ENCODE assay signal across 12 cellular contexts in genomic region chr17:57294075-57294474, GRCh38. TPM values are rescaled to one million over a fixed set of nuclear protein-coding genes. Genes with fewer than 3 reads are reported as not detected.
A peak's percentile ranks its signal among the peaks of the same experiment; 100 is the strongest.
DNase-seq lines count a peak whose midpoint lies in the region; FAIRE-seq and TF ChIP-seq lines count a peak whose summit lies in the region.
"Had no signal": no experiment of that assay in that cellular context is flagged by ENCODE, and none has a peak within 500 bp of the region (broad histone marks: within the 10 kb centered on the region; RNA-seq: fewer than 3 reads in every experiment).

No MANE protein-coding gene starts in this region.

- H3K9ac ChIP-seq in BLaER1 treated with 17β-estradiol and CSF1 and Interleukin-3, amounts not matched to agents 10 nM and 100 nM = no peak overlapping the region; a peak in 2 of 22 replicates

- H3K27me3 ChIP-seq in BLaER1 treated with 17β-estradiol and CSF1 and Interleukin-3, amounts not matched to agents 10 nM and 100 nM = no peaks in the 10 kb centered on the region
- H3K27me3 ChIP-seq in layer of hippocampus (ENCODE audit: control insufficient read depth, insufficient read depth, low read length) = no peaks in the 10 kb centered on the region

- H3K4me1 ChIP-seq in BLaER1 treated with 17β-estradiol and CSF1 and Interleukin-3, amounts not matched to agents 10 nM and 100 nM = peaks cover 3 to 51% (median 34%) of the 10 kb centered on the region in 10 experiments; a peak in 17 of 20 replicates

- no peak for FAIRE-seq in urothelium cell line (lab: Jason Lieb, UNC)

- no peak overlapping the region for H3K27ac Mint-ChIP-seq in chondrocyte (ENCODE audit: unreplicated experiment)

- H3K27me3 Mint-ChIP-seq in chondrocyte (ENCODE audit: low read depth) = no peaks in the 10 kb centered on the region
- H3K27me3 Mint-ChIP-seq: activated naive CD8-positive, alpha-beta T cell treated with anti-CD3 and anti-CD28 coated beads, Interleukin-2, amount 10 ng/mL, durations not matched to agents 7 days and 5 days had no signal

- peaks cover 19 to 100% (median 95%) of the 10 kb centered on the region in 11 experiments for H3K36me3 ChIP-seq in BLaER1 treated with 17β-estradiol and CSF1 and Interleukin-3, amounts not matched to agents 10 nM and 100 nM

- peaks cover 4 to 62% (median 30%) of the 10 kb centered on the region in 11 experiments; a peak in 18 of 22 replicates for H4K20me1 ChIP-seq in BLaER1 treated with 17β-estradiol and CSF1 and Interleukin-3, amounts not matched to agents 10 nM and 100 nM

- H3K4me2 ChIP-seq in BLaER1 treated with 17β-estradiol and CSF1 and Interleukin-3, amounts not matched to agents 10 nM and 100 nM = peak overlapping the region in 7 of 11 experiments; percentile 5 to 40 (median 17); a peak in 8 of 22 replicates

- H3K4me1 Mint-ChIP-seq in chondrocyte (ENCODE audit: low read depth) = peaks cover 40% of the 10 kb centered on the region

- DNase-seq in NCI-H1092 (lab: John Stamatoyannopoulos, UW) = peak; percentile 84
- peak; percentile 95 for DNase-seq in NCI-H69 (lab: John Stamatoyannopoulos, UW)
- no peak for DNase-seq in NCI-H1694 treated with DMSO at 0.1 percent for 48 hours (lab: John Stamatoyannopoulos, UW)
- no peak for DNase-seq in urothelium cell line (ENCODE audit: low spot score)
- no peak for DNase-seq in chondrocyte (ENCODE audit: low spot score)
- no peak for DNase-seq in HCEC 1CT
- DNase-seq: activated CD4-positive, alpha-beta T cell treated with anti-CD3 and anti-CD28 coated beads, Interleukin-2, amount 50 U/mL, for 1 hour; activated naive CD8-positive, alpha-beta T cell treated with anti-CD3 and anti-CD28 coated beads, Interleukin-2, amount 10 ng/mL, durations not matched to agents 7 days and 5 days; effector memory CD4-positive, alpha-beta T cell; MM.1S had no signal

- H3K27ac ChIP-seq in BLaER1 treated with 17β-estradiol and CSF1 and Interleukin-3, amounts not matched to agents 10 nM and 100 nM = peak overlapping the region in 1 of 11 experiments; percentile 29; a peak in 1 of 22 replicates
- H3K27ac ChIP-seq in layer of hippocampus (ENCODE audit: low read depth, low read length) = peak overlapping the region; percentile 8

- H3K4me3 Mint-ChIP-seq in chondrocyte (ENCODE audit: unreplicated experiment) = no peak overlapping the region

- no peak overlapping the region for H3K4me3 ChIP-seq in BLaER1 treated with 17β-estradiol and CSF1 and Interleukin-3, amounts not matched to agents 10 nM and 100 nM

- peaks cover 16 to 58% (median 38%) of the 10 kb centered on the region in 11 experiments for H3K9me3 ChIP-seq in BLaER1 treated with 17β-estradiol and CSF1 and Interleukin-3, amounts not matched to agents 10 nM and 100 nM (replicated peaks in 1 of 11)

- peaks cover 7% of the 10 kb centered on the region for H3K36me3 Mint-ChIP-seq in chondrocyte (ENCODE audit: low read depth)

- TF ChIP-seq CTCF in chondrocyte (IDR thresholded peaks at IDR 0.05) = no peak

- peaks cover 10% of the 10 kb centered on the region for H3K9me3 Mint-ChIP-seq in chondrocyte (ENCODE audit: low read depth)

RNA-seq across cellular contexts. Expression of gene MSI2, which starts 37.8 kb away (rescaled TPM):
- total RNA-seq in chondrocyte = 23.1 to 55.2 TPM (median 25.5 TPM) in 3 replicates

Comparison
In these comparisons a context has a peak if more than half of its experiments do, and no peak if none do; other contexts are left out.
1. DNase-seq: peak in NCI-H1092 (single experiment) and NCI-H69 (single experiment); none in NCI-H1694 treated with DMSO at 0.1 percent for 48 hours (single experiment), urothelium cell line (single experiment), chondrocyte (single experiment) and HCEC 1CT (single experiment).